Comparison of ENCODE assay signal across 1 cellular context in the genomic region with DNA sequence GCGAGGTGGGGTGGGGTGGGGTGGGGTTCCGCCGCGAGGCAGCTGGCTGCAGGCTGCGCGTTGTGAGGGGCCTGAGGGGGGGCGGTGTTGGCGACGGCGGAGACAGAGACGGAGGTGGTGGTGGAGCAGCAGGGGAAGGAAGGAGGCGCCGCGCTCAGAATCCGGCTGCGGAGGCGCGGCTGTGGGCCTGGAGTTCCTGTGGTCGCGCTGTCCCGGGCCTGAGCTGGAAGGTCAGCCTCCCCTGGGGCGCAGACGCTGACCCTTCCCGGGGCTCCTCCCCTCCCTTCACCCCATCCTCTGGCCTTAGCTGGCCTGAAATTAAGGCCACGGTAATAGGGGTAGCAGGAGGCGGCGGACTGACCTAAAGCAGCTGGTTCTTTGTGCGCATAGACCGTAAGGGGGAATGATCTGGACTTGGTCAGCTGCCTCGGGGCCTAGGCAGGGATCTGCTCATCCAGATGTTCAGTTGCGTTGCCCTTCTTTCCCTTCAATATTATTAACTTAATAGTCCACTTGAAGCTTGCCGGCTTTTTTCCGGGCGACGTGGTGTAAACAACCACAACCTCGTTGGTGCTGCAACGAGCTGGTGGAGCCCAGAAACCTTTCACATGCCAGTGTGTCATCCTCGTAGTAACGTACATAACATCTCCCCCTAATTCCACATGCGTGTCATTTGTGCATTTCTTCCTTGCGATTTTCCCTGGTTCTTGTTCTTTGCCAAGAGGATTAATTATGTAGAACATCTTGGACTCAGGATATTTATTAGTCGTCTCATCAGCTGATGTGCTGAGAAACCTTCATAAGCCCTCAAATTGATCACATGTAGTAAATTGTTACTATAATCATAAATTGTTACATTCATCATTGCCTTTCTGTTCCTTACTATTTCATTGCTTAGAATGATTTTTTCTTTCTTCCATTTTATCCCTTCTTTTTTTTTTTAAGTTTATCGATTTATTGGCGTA.
TF ChIP-seq lines count a peak whose summit lies in the region.

No MANE protein-coding gene starts in this region.

TF ChIP-seq in SK-N-SH, 30 proteins besides CTCF, POLR2A, EP300 and RAD21 (continued from another document):
- TF ChIP-seq MXI1 (IDR thresholded peaks at IDR 0.05; ENCODE audit: low read depth, low read length) = peak; percentile 82
